ENCODE assay signal across 15 cellular contexts in genomic region chr3:139187648-139188047, GRCh38.
DNase-seq lines count a peak whose midpoint lies in the region; ATAC-seq and TF ChIP-seq lines count a peak whose summit lies in the region.
"Had no signal": no experiment of that assay in that cellular context is flagged by ENCODE, and none has a peak within 500 bp of the region (broad histone marks: within the 10 kb centered on the region; RNA-seq: fewer than 3 reads in every experiment).

No MANE protein-coding gene starts in this region.

- H3K36me3 ChIP-seq in BE2C (no peaks in the 10 kb centered on the region), H7 (replicated peaks; ENCODE audit: control insufficient read depth, insufficient read depth, low read length) (no peaks in the 10 kb centered on the region), Panc1 (ENCODE audit: control insufficient read depth, insufficient read depth, low read length) (no peaks in the 10 kb centered on the region), spleen (no peaks in the 10 kb centered on the region), thyroid gland (no peaks in the 10 kb centered on the region)

- intact Hi-C loops in Panc1 (cut with micrococcal nuclease; ENCODE audit: unreplicated experiment) (no loop called here), left colon (cut with DNase I, micrococcal nuclease) (no loop called here), spleen (cut with DNase I; ENCODE audit: low total_unique reads) (no loop called here), thyroid gland (cut with DNase I) (no loop called here)

- BruUV-seq in Panc1 (replicated peaks; lab: Mats Ljungman, UMichigan): no TSS peak

- ATAC-seq in Panc1 (peak; percentile 27; the same call in 1 of the 2 replicates), left colon (peak; percentile 26)
- ATAC-seq: PC-3 had no signal

- DNase-seq in BE2C (peak; percentile 36), H7 (peak; percentile 31), Panc1 (ENCODE audit: low read depth, low spot score) (no peak), left colon (no peak), iPS-NIHi11 (ENCODE audit: low spot score) (no peak), spleen (no peak), thyroid gland (no peak)
- DNase-seq: AML-193; CD4-positive, CD25-positive, alpha-beta regulatory T cell; H9; NCI-H1092; NK-92 treated with Interleukin-12 subunit alpha and Interleukin-12 subunit beta, amount 100 ng/mL, for 24 hours; PC-3; T-helper 1 cell had no signal

- in situ Hi-C loops in Panc1 (cut with HindIII; ENCODE audit: low pct_unique_long_range_greater_than_20kb, low sequenced_read_pairs): no loop called here

- POLR2A ChIA-PET in Panc1 (lab: Charles Lee): no interaction called here

- TF ChIP-seq CTCF in BE2C (IDR thresholded peaks at IDR 0.05; ENCODE audit: low read depth, low read length): peak; percentile 10; the same call in 1 of the 2 replicates
- peak; percentile 14; the same call in 1 of the 2 replicates for TF ChIP-seq CTCF in Panc1 (IDR thresholded peaks at IDR 0.05)
- no peak for TF ChIP-seq CTCF in spleen (IDR thresholded peaks at IDR 0.05 in 8 of 11, conservative IDR thresholded peaks at IDR 0.05 in 3 of 11)
- no peak for TF ChIP-seq CTCF in thyroid gland (IDR thresholded peaks at IDR 0.05)

- H3K4me3 ChIP-seq in BE2C (ENCODE audit: low read depth, low read length) (no peak overlapping the region), H7 (ENCODE audit: insufficient read depth, low read depth, low read length) (no peak overlapping the region), Panc1 (ENCODE audit: low read depth in 2 of 2, low read length in 2 of 2) (no peak overlapping the region), spleen (no peak overlapping the region), thyroid gland (replicated peaks in 1 of 3) (no peak overlapping the region)
- H3K4me3 ChIP-seq: SK-N-MC had no signal

- no peak overlapping the region for H3K27ac ChIP-seq in Panc1 (ENCODE audit: low read length)
- H3K27ac ChIP-seq in spleen: no peak overlapping the region
- H3K27ac ChIP-seq in thyroid gland: no peak overlapping the region
- H3K27ac ChIP-seq: SK-N-MC had no signal

- H3K27me3 ChIP-seq in BE2C (no peaks in the 10 kb centered on the region), H7 (ENCODE audit: control insufficient read depth, insufficient read depth, low read length) (no peaks in the 10 kb centered on the region), Panc1 (ENCODE audit: control insufficient read depth, insufficient read depth, low read length) (no peaks in the 10 kb centered on the region), spleen (replicated peaks in 1 of 7) (peaks cover 0 to 3% (median 0%) of the 10 kb centered on the region in 7 donors), thyroid gland (no peaks in the 10 kb centered on the region)

- TF ChIP-seq POLR2A in spleen (IDR thresholded peaks at IDR 0.05) (no peak), thyroid gland (IDR thresholded peaks at IDR 0.05) (no peak)

- 84 to 96% (median 89%) methylated on average over 4 of the region's 4 CpGs for WGBS in spleen, 5 donors
- 91 to 92% methylated on average over 4 of the region's 4 CpGs for WGBS in thyroid gland, 2 donors

- H3K9me3 ChIP-seq in BE2C (no peaks in the 10 kb centered on the region), Panc1 (ENCODE audit: control insufficient read depth, insufficient read depth, low read depth, low read length) (no peaks in the 10 kb centered on the region), spleen (peaks cover 0 to 1% (median 0%) of the 10 kb centered on the region in 8 donors), thyroid gland (no peaks in the 10 kb centered on the region)

- H3K4me1 ChIP-seq in BE2C (no peaks in the 10 kb centered on the region), Panc1 (ENCODE audit: control insufficient read depth, insufficient read depth, low read length) (no peaks in the 10 kb centered on the region; the same call in 1 of the 2 replicates), spleen (no peaks in the 10 kb centered on the region), thyroid gland (no peaks in the 10 kb centered on the region)

- CTCF ChIA-PET in Panc1 (lab: Charles Lee): interaction anchor here (1.4 kb wide), 1 partner anchor 76 kb away, joined by 3 read pairs; no protein-coding TSS in a partner anchor

Comparison
In these comparisons a context has a peak if more than half of its experiments do, and no peak if none do; other contexts are left out.
1. DNase-seq: peak in BE2C (single experiment) and H7 (single experiment); none in Panc1 (single experiment), left colon (0 of 2), iPS-NIHi11 (single experiment), spleen (single experiment) and thyroid gland (0 of 2).
2. CTCF ChIP-seq: peak in BE2C (single experiment) and Panc1 (single experiment); none in spleen (0 of 11) and thyroid gland (0 of 6).